In the genomic region with DNA sequence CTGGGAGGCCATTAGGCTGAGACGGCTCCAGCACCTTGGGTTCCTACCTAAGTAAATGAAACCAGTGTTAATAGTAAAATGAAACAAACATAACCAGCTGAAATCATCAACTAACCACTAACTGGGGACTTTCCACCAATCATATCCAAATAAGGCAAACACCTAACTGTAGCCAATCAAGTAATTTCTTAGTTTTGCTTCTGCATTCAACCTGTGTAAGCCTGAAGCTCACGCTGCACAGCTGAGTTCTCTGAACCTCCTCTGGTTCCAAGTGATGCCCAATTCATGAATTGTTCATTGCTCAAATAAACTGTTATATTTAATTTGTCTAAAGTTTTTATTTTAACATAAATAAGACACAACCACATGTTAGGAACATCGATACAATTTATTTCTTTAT, we compare ENCODE assay signal across 12 cellular contexts. TPM values are rescaled to one million over a fixed set of nuclear protein-coding genes. Genes with fewer than 3 reads are reported as not detected.
DNase-seq lines count a peak whose midpoint lies in the region; ATAC-seq, FAIRE-seq and TF ChIP-seq lines count a peak whose summit lies in the region.
"Had no signal": no experiment of that assay in that cellular context is flagged by ENCODE, and none has a peak within 500 bp of the region (broad histone marks: within the 10 kb centered on the region; RNA-seq: fewer than 3 reads in every experiment).

No MANE protein-coding gene starts in this region.

- ATAC-seq in GM19351 (IDR thresholded peaks at IDR 0.05; ENCODE audit: unreplicated experiment) (peak; percentile 97), HG02884 (IDR thresholded peaks at IDR 0.05; ENCODE audit: unreplicated experiment) (peak; percentile 80), PC-3 (no peak), left lobe of liver (no peak)

- no peaks in the 10 kb centered on the region for H3K36me3 ChIP-seq in PC-3 (ENCODE audit: low read depth, low read length)
- H3K36me3 ChIP-seq: BLaER1 had no signal

- no peak overlapping the region for H3K9ac ChIP-seq in PC-3 (ENCODE audit: low read length)
- H3K9ac ChIP-seq: BLaER1, GM23248 had no signal

- FAIRE-seq in frontal cortex (lab: Jason Lieb, UNC) = no peak

- TF ChIP-seq CTCF in GM10248 (IDR thresholded peaks at IDR 0.05; ENCODE audit: control extremely low read depth, extremely low read depth, low read depth, missing control alignments) = no peak
- TF ChIP-seq CTCF in PC-3 (conservative IDR thresholded peaks at IDR 0.05; ENCODE audit: low read depth, low read length) = no peak

- no peaks in the 10 kb centered on the region for H4K20me1 ChIP-seq in PC-3 (ENCODE audit: low read length)
- H4K20me1 ChIP-seq: BLaER1 had no signal

- H3K27me3 ChIP-seq in PC-3 (ENCODE audit: low read length) = peaks cover 10% of the 10 kb centered on the region; the same call in 1 of the 2 replicates
- H3K27me3 ChIP-seq: BLaER1 had no signal

- no peak overlapping the region for H2AFZ ChIP-seq in PC-3 (ENCODE audit: low read length)
- H2AFZ ChIP-seq: GM23248 had no signal

- H3K4me1 ChIP-seq in PC-3 (ENCODE audit: insufficient read depth, low read length) = no peaks in the 10 kb centered on the region
- H3K4me1 ChIP-seq: BLaER1 had no signal

- H3K27ac ChIP-seq in PC-3 (ENCODE audit: low read length) = no peak overlapping the region
- H3K27ac ChIP-seq: BLaER1, GM23248 had no signal

- H3K79me2 ChIP-seq in PC-3 (ENCODE audit: low read length) = no peaks in the 10 kb centered on the region

- CTCF ChIA-PET in GM10248 (lab: Yijun Ruan, JAX) (interaction anchor here (1.0 to 1.4 kb wide), 2 partner anchors 9 to 25 kb away, joined by 3 read pairs; no protein-coding TSS in a partner anchor), PC-3 (lab: Charles Lee) (no interaction called here)

- POLR2A ChIA-PET in GM10248 (lab: Yijun Ruan, JAX) (no interaction called here), PC-3 (lab: Charles Lee; ENCODE audit: unreplicated experiment) (no interaction called here)

- intact Hi-C loops in PC-3 (cut with micrococcal nuclease) = no loop called here

- H3K9me3 ChIP-seq in PC-3 (ENCODE audit: low read length) = no peaks in the 10 kb centered on the region
- H3K9me3 ChIP-seq: BLaER1 had no signal

- no TSS peak for BruUV-seq in PC-3 (replicated peaks; lab: Mats Ljungman, UMichigan)

- DNase-seq in GM10248 (ENCODE audit: extremely low spot score) (peak; percentile 24), NCI-H69 (lab: John Stamatoyannopoulos, UW) (peak; percentile 40), HuH-7.5 (ENCODE audit: low spot score) (no peak), PC-3 (no peak), left lobe of liver (ENCODE audit: low spot score) (no peak), frontal cortex (ENCODE audit: low spot score in 2 of 2) (no peak)
- DNase-seq: caudate nucleus, GM23248, MV-4-11 had no signal

- no peaks in the 10 kb centered on the region for H3F3A ChIP-seq in PC-3 (ENCODE audit: low read length, unreplicated experiment)

- H3K4me3 ChIP-seq in PC-3 (ENCODE audit: low read length) = no peak overlapping the region
- H3K4me3 ChIP-seq: BLaER1, GM23248 had no signal

- no peaks in the 10 kb centered on the region for H3K9me2 ChIP-seq in PC-3 (replicated peaks; ENCODE audit: low read length)

- H3K4me2 ChIP-seq in PC-3 (ENCODE audit: low read length) = no peak overlapping the region
- H3K4me2 ChIP-seq: BLaER1 had no signal

RNA-seq across cellular contexts. Expression of a gene that starts 22.5 kb away (rescaled TPM):
- total RNA-seq in PC-3 (2014; rRNA removed) = not detected in 2 replicates
- total RNA-seq in left lobe of liver = 0.45 TPM
- total RNA-seq in frontal cortex = 11.8 TPM
- total RNA-seq: GM23248 had no signal

RNA-seq across cellular contexts. Expression of a gene that starts 49.4 kb away (rescaled TPM):
- total RNA-seq in PC-3 (2014; rRNA removed) = 24.2 and 34.0 TPM in 2 replicates
- total RNA-seq in left lobe of liver = 15.9 TPM
- total RNA-seq in frontal cortex = 56.3 TPM

Comparison
In these comparisons a context has a peak if more than half of its experiments do, and no peak if none do; other contexts are left out.
1. DNase-seq: peak in GM10248 (single experiment) and NCI-H69 (single experiment); none in HuH-7.5 (single experiment), PC-3 (single experiment), left lobe of liver (single experiment) and frontal cortex (0 of 2).
2. ATAC-seq: peak in GM19351 (single experiment) and HG02884 (single experiment); none in PC-3 (single experiment) and left lobe of liver (single experiment).